ENCODE assay signal across 12 cellular contexts in the genomic region with DNA sequence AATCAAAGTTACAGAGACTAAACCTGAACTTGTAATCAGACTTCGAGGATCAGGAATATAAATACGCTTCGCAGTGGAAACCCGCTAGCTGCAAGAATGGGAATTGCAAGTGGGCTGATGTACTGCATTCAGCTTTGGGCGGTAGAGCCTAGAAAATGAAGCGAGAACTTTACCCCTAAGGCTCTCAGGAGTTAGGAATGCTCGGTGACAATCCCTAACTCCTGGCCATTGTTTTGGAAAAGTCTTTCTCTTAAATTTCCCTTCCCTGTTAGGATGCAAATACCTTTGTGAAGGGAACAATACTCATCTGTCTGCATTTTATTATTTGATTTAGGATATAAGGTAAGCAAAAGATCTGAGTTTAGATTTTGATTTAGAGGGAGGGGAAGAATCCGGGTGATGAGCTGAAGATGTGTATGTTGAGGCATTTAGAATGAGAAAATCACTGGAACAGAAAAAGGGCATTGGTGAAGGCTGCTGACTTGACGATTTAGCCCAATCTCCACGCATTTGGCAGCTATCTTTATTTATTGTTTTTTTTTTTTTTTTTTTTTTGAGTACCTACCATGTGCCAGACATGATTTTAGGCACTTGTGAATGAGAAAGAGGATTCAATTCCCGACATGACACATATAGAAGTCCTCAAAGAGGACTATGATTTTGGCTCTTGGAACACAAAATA. TPM values are rescaled to one million over a fixed set of nuclear protein-coding genes. Genes with fewer than 3 reads are reported as not detected.
A peak's percentile ranks its signal among the peaks of the same experiment; 100 is the strongest.
DNase-seq lines count a peak whose midpoint lies in the region; ATAC-seq and TF ChIP-seq lines count a peak whose summit lies in the region.
"Had no signal": no experiment of that assay in that cellular context is flagged by ENCODE, and none has a peak within 500 bp of the region (broad histone marks: within the 10 kb centered on the region; RNA-seq: fewer than 3 reads in every experiment).

No MANE protein-coding gene starts in this region.

- no peaks in the 10 kb centered on the region for H3K9me3 Mint-ChIP-seq in mesothelial cell of epicardium

- no peak for ATAC-seq in GM19328 (IDR thresholded peaks at IDR 0.05; ENCODE audit: unreplicated experiment)
- ATAC-seq in GM21786 (IDR thresholded peaks at IDR 0.05; ENCODE audit: unreplicated experiment): no peak

- H3K4me3 Mint-ChIP-seq in mesothelial cell of epicardium: no peak overlapping the region
- H3K4me3 Mint-ChIP-seq: CD4-positive, alpha-beta memory T cell had no signal

- H3K4me3 ChIP-seq in epithelial cell of esophagus (ENCODE audit: low read length): no peak overlapping the region

- H3K27ac Mint-ChIP-seq in mesothelial cell of epicardium: no peak overlapping the region
- H3K27ac Mint-ChIP-seq: CD4-positive, alpha-beta memory T cell had no signal

- peak; percentile 79 for DNase-seq in ELF-1 (ENCODE audit: low read depth, low spot score)
- DNase-seq in NCI-H345 (lab: John Stamatoyannopoulos, UW): peak; percentile 65
- DNase-seq in epithelial cell of esophagus (ENCODE audit: low read depth): no peak
- DNase-seq in mesothelial cell of epicardium (ENCODE audit: low spot score in 2 of 2, unreplicated experiment in 2 of 2): no peak
- DNase-seq in GM10266 (ENCODE audit: extremely low spot score): no peak
- no peak for DNase-seq in NCI-H1694 (lab: John Stamatoyannopoulos, UW)
- DNase-seq: CD4-positive, alpha-beta memory T cell; hippocampal formation; NCI-H1048; NK-92 treated with Interleukin-12 subunit alpha and Interleukin-12 subunit beta, amount 100 ng/mL, for 24 hours had no signal

- TF ChIP-seq CTCF in epithelial cell of esophagus (IDR thresholded peaks at IDR 0.05; ENCODE audit: insufficient read depth, low read depth, low read length, missing control alignments): peak; percentile 8
- peak; percentile 37 for TF ChIP-seq CTCF in mesothelial cell of epicardium (IDR thresholded peaks at IDR 0.05; ENCODE audit: unreplicated experiment)
- no peak for TF ChIP-seq CTCF in GM10266 (IDR thresholded peaks at IDR 0.05; ENCODE audit: control insufficient read depth, insufficient read depth, low read depth, missing control alignments)

- H3K27me3 Mint-ChIP-seq in mesothelial cell of epicardium (ENCODE audit: low read depth): peaks cover 90% of the 10 kb centered on the region

- H3K4me1 Mint-ChIP-seq in mesothelial cell of epicardium: peaks cover 31% of the 10 kb centered on the region

- no peaks in the 10 kb centered on the region for H3K36me3 Mint-ChIP-seq in mesothelial cell of epicardium
- H3K36me3 Mint-ChIP-seq: CD4-positive, alpha-beta memory T cell had no signal

RNA-seq across cellular contexts. Expression of gene TOX3, which starts 2.2 kb away (rescaled TPM):
- 5.3 to 7.0 TPM (median 6.8 TPM) in 3 replicates for total RNA-seq in mesothelial cell of epicardium
- total RNA-seq: CD4-positive, alpha-beta memory T cell had no signal

Comparison
In these comparisons a context has a peak if more than half of its experiments do, and no peak if none do; other contexts are left out.
1. DNase-seq: peak in ELF-1 (single experiment) and NCI-H345 (single experiment); none in epithelial cell of esophagus (single experiment), mesothelial cell of epicardium (0 of 2), GM10266 (single experiment) and NCI-H1694 (single experiment).